ENCODE assay signal across 8 cellular contexts in the genomic region with DNA sequence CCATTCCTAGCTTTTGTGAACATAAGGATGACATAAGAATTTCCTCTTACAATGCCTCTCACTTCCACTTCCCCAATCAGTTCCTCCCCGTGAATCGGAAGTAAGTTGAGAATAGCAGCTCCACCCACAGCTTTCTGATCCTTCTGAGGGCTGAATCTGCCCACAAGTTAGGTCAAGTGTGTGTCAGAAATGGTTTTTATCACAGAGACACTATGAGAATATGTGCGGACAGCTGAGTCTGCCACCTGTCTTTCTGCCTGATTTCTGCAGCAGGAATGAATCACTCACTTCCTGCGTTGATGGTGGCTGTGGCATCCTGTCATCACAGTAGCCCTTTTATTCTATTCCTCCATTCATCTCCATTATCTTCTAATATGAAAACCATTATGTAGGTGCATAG.
DNase-seq lines count a peak whose midpoint lies in the region; ATAC-seq, FAIRE-seq and TF ChIP-seq lines count a peak whose summit lies in the region.

No MANE protein-coding gene starts in this region.

- no peak for TF ChIP-seq EP300 in A549 (IDR thresholded peaks at IDR 0.05)
- no peak for TF ChIP-seq EP300 in stomach (IDR thresholded peaks at IDR 0.05)

- CTCF ChIA-PET in A549 (lab: Yijun Ruan, JAX): interaction anchor here (0.7 to 5.0 kb wide), 38 partner anchors 9 to 185 kb away, joined by 3 to 55 read pairs (median 4); no protein-coding TSS in a partner anchor

- H3K27ac ChIP-seq in A549: peak overlapping the region; percentile 31 to 75; a peak in 4 of 6 replicates
- H3K27ac ChIP-seq in stomach: no peak overlapping the region

- H3K27ac Mint-ChIP-seq in natural killer cell: peak overlapping the region; percentile 73 to 83

- H3K4me3 ChIP-seq in A549: no peak overlapping the region
- no peak overlapping the region for H3K4me3 ChIP-seq in astrocyte of the spinal cord (ENCODE audit: low read depth, low read length)
- H3K4me3 ChIP-seq in stomach: no peak overlapping the region

- intact Hi-C loops in natural killer cell (cut with micrococcal nuclease): no loop called here
- intact Hi-C loops in stomach (cut with DNase I; ENCODE audit: low total_unique reads): no loop called here

- DNase-seq in A549 (ENCODE audit: low read depth in 1 of 2, low spot score in 1 of 2): peak; percentile 64 to 71
- peak; percentile 64 for DNase-seq in NCI-H146 (lab: John Stamatoyannopoulos, UW)
- peak; percentile 59 for DNase-seq in astrocyte of the spinal cord (ENCODE audit: low read depth, low spot score)
- DNase-seq in natural killer cell: no peak
- no peak for DNase-seq in NCI-H1694 (lab: John Stamatoyannopoulos, UW)
- no peak for DNase-seq in stomach

- peaks cover 30 to 34% of the 10 kb centered on the region in 2 donors for H3K4me1 Mint-ChIP-seq in natural killer cell

- POLR2A ChIA-PET in A549 (lab: Yijun Ruan, JAX): interaction anchor here (0.8 to 1.6 kb wide), 3 partner anchors 13 to 147 kb away, joined by 3 to 7 read pairs (median 6); no protein-coding TSS in a partner anchor

- peaks cover 3 to 7% of the 10 kb centered on the region in 2 donors for H3K27me3 Mint-ChIP-seq in natural killer cell (ENCODE audit: low read depth in 2 of 2)

- H3K9me3 Mint-ChIP-seq in natural killer cell: no peaks in the 10 kb centered on the region

- H3K36me3 ChIP-seq in stomach: peaks cover 0 to 8% (median 2%) of the 10 kb centered on the region in 4 donors

- peak; percentile 56 for FAIRE-seq in A549 (lab: Jason Lieb, UNC)

- H3K27me3 ChIP-seq in stomach: no peaks in the 10 kb centered on the region

- in situ Hi-C loops in astrocyte of the spinal cord (cut with HindIII; ENCODE audit: low sequenced_read_pairs): no loop called here

- peak overlapping the region; percentile 32 for H3K4me3 Mint-ChIP-seq in natural killer cell

- 6% methylated on average over 4 of the region's 4 CpGs for WGBS in A549 (ENCODE audit: missing lambda C conversion rate)
- WGBS in stomach, 5 donors: 65 to 75% (median 73%) methylated on average over 4 of the region's 4 CpGs

- peak; percentile 56 for TF ChIP-seq CTCF in A549 (IDR thresholded peaks at IDR 0.05)
- peak; percentile 24; the same call in 1 of the 2 replicates for TF ChIP-seq CTCF in GM12874 (IDR thresholded peaks at IDR 0.05; ENCODE audit: insufficient read depth, low read depth, low read length)
- peak; percentile 50 for TF ChIP-seq CTCF in astrocyte of the spinal cord (IDR thresholded peaks at IDR 0.05; ENCODE audit: low read depth, low read length)
- no peak for TF ChIP-seq CTCF in natural killer cell (IDR thresholded peaks at IDR 0.05)
- no peak for TF ChIP-seq CTCF in stomach (IDR thresholded peaks at IDR 0.05)

- H3K36me3 Mint-ChIP-seq in natural killer cell: no peaks in the 10 kb centered on the region

- H3K9me3 ChIP-seq in A549 (no peaks in the 10 kb centered on the region), stomach (no peaks in the 10 kb centered on the region)

- peak overlapping the region; percentile 54 for H3K4me2 ChIP-seq in A549

- ATAC-seq in A549: peak; percentile 80 to 88
- peak; percentile 86 for ATAC-seq in HG02642 (IDR thresholded peaks at IDR 0.05; ENCODE audit: poor library complexity, unreplicated experiment)
- peak; percentile 69 to 92 (median 90) for ATAC-seq in natural killer cell

- TF ChIP-seq POLR2A in A549 (IDR thresholded peaks at IDR 0.05; ENCODE audit: low read length): no peak
- no peak for TF ChIP-seq POLR2A in stomach (IDR thresholded peaks at IDR 0.05)

- peak; percentile 45 to 53; a peak in 2 of 5 replicates for TF ChIP-seq RAD21 in A549 (conservative IDR thresholded peaks at IDR 0.05 in 1 of 2, IDR thresholded peaks at IDR 0.05 in 1 of 2)

- H3K4me1 ChIP-seq in A549 (peaks cover 21% of the 10 kb centered on the region), stomach (no peaks in the 10 kb centered on the region)

TF ChIP-seq in A549, 52 proteins besides CTCF, POLR2A, EP300 and RAD21:
- TF ChIP-seq FOSL2 (IDR thresholded peaks at IDR 0.05) (no peak), FOSL2 (CRISPR knock-in tag; IDR thresholded peaks at IDR 0.05) (peak; percentile 55; the same call in 1 of the 2 replicates), SMC3 (IDR thresholded peaks at IDR 0.05) (peak; percentile 54), ZSCAN20 (CRISPR knock-in tag; IDR thresholded peaks at IDR 0.05) (no peak)
- TF ChIP-seq, protein P1, sequence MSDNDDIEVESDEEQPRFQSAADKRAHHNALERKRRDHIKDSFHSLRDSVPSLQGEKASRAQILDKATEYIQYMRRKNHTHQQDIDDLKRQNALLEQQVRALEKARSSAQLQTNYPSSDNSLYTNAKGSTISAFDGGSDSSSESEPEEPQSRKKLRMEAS (IDR thresholded peaks at IDR 0.05): 0 out of 2 replicates have a peak, but pooled peaks have one; percentile 18

Comparison
In these comparisons a context has a peak if more than half of its experiments do, and no peak if none do; other contexts are left out.
1. DNase-seq: peak in A549 (2 of 2), NCI-H146 (single experiment) and astrocyte of the spinal cord (single experiment); none in natural killer cell (single experiment), NCI-H1694 (single experiment) and stomach (single experiment).
2. H3K27ac ChIP-seq: peak in A549 (2 of 2); none in stomach (0 of 5).
3. CTCF ChIP-seq: peak in A549 (single experiment), GM12874 (single experiment) and astrocyte of the spinal cord (single experiment); none in natural killer cell (single experiment) and stomach (0 of 7).
4. Peak in every context shown above with its lines, with median percentiles within 50 percentile points of each other: ATAC-seq.